Comparison of ENCODE assay signal across 8 cellular contexts in genomic region chr7:65020978-65021377, GRCh38. TPM values are rescaled to one million over a fixed set of nuclear protein-coding genes. Genes with fewer than 3 reads are reported as not detected.
DNase-seq lines count a peak whose midpoint lies in the region; ATAC-seq, FAIRE-seq and TF ChIP-seq lines count a peak whose summit lies in the region.
"Not testable (repeated sequence)": the region's sequence is repeated elsewhere in the genome, so short reads cannot be mapped to it uniquely, and the experiment has no call there.

No MANE protein-coding gene starts in this region.

- not testable (repeated sequence) for H2AK5ac ChIP-seq in IMR-90 (ENCODE audit: low read depth, low read length)

- in situ Hi-C loops in IMR-90 (cut with MboI; ENCODE audit: low sequenced_read_pairs); HepG2 (cut with HindIII; ENCODE audit: extremely low pct_ligation_motif_present, low pct_unique_long_range_greater_than_20kb): not testable (repeated sequence)

- not testable (repeated sequence) for H3K9ac ChIP-seq in IMR-90 (ENCODE audit: low read depth, low read length); HepG2 (ENCODE audit: insufficient read depth, low read depth, low read length)

- not testable (repeated sequence) for H3K79me1 ChIP-seq in IMR-90 (ENCODE audit: low read depth in 1 of 2, low read length in 2 of 2)

- not testable (repeated sequence) for H3K4me3 Mint-ChIP-seq in Caco-2 (ENCODE audit: unreplicated experiment)

- not testable (repeated sequence) for H3K4me1 Mint-ChIP-seq in Caco-2 (ENCODE audit: low read depth, unreplicated experiment)

- dilution Hi-C loops in IMR-90 (cut with HindIII; ENCODE audit: low sequenced_read_pairs, unreplicated experiment): not testable (repeated sequence)

- not testable (repeated sequence) for H4K8ac ChIP-seq in IMR-90 (ENCODE audit: low read depth in 2 of 2, low read length in 2 of 2)

- H3K27ac ChIP-seq in IMR-90 (ENCODE audit: insufficient read depth, low read length); adrenal gland; HepG2 (ENCODE audit: extremely low read length, insufficient read depth, low read length); lower lobe of right lung: not testable (repeated sequence)
- peak overlapping the region in 1 of 4 donors; percentile 9 for H3K27ac ChIP-seq in upper lobe of left lung

- H3K4me1 ChIP-seq in Caco-2; IMR-90 (ENCODE audit: control insufficient read depth, insufficient read depth, low read length); adrenal gland (replicated peaks in 1 of 2); lower lobe of right lung; upper lobe of left lung: not testable (repeated sequence)
- H3K4me1 ChIP-seq in HepG2 (ENCODE audit: insufficient read depth, low read length): peaks cover 13% of the 10 kb centered on the region; the same call in 1 of the 2 replicates

- H3K9me1 ChIP-seq in IMR-90 (ENCODE audit: insufficient read depth, low read length): not testable (repeated sequence)

- H3K79me2 ChIP-seq in HepG2 (ENCODE audit: insufficient read depth, low read length): not testable (repeated sequence)

- CTCF ChIA-PET in Caco-2 (lab: Charles Lee); IMR-90 (lab: Yijun Ruan, JAX); HepG2 (lab: Yijun Ruan, JAX; ENCODE audit: low intra/inter-chr PET ratio, low total read pairs): not testable (repeated sequence)

- not testable (repeated sequence) for H2BK20ac ChIP-seq in IMR-90 (ENCODE audit: low read depth, low read length)

- TF ChIP-seq EP300 in HepG2 (IDR thresholded peaks at IDR 0.05; ENCODE audit: low read depth in 2 of 2, low read length in 2 of 2); HepG2 (CRISPR knock-in tag; IDR thresholded peaks at IDR 0.05; ENCODE audit: borderline replicate concordance); upper lobe of left lung (IDR thresholded peaks at IDR 0.05): not testable (repeated sequence)

- not testable (repeated sequence) for H2BK120ac ChIP-seq in IMR-90 (ENCODE audit: low read depth, low read length)

- not testable (repeated sequence) for H3K56ac ChIP-seq in IMR-90 (ENCODE audit: extremely low read depth, insufficient read depth, low read length)

- peak; percentile 89 for FAIRE-seq in HepG2 (lab: Jason Lieb, UNC)

- H3K9me3 ChIP-seq in Caco-2; IMR-90 (ENCODE audit: control insufficient read depth, insufficient read depth, low read length); adrenal gland (replicated peaks in 1 of 3); HepG2 (ENCODE audit: low read length); lower lobe of right lung; upper lobe of left lung: not testable (repeated sequence)

- H2AK9ac ChIP-seq in IMR-90 (replicated peaks; ENCODE audit: low read depth, low read length, poor library complexity): not testable (repeated sequence)

- not testable (repeated sequence) for H3K4me2 ChIP-seq in IMR-90 (ENCODE audit: low read depth, low read length); HepG2 (ENCODE audit: low read depth, low read length)

- H3K27me3 Mint-ChIP-seq in Caco-2 (ENCODE audit: insufficient read depth, unreplicated experiment): not testable (repeated sequence)

- not testable (repeated sequence) for H3K4me3 ChIP-seq in Caco-2 (ENCODE audit: low read depth, low read length); IMR-90 (ENCODE audit: insufficient read depth, low read depth, low read length); adrenal gland; HepG2 (replicated peaks in 1 of 3; ENCODE audit: insufficient read depth in 1 of 3, low read depth in 2 of 3, low read length in 3 of 3); lower lobe of right lung; upper lobe of left lung

- DNase-seq in Caco-2 (peak; percentile 25 to 43), adrenal gland (peak in 6 of 7 donors; percentile 52 to 79 (median 64)), Right ventricle myocardium superior (peak; percentile 61), lower lobe of right lung (peak; percentile 83), upper lobe of left lung (peak in 1 of 2 donors; percentile 79)
- not testable (repeated sequence) for DNase-seq in IMR-90; HepG2 (ENCODE audit: low spot score); sciatic nerve (ENCODE audit: low spot score)

- not testable (repeated sequence) for H4K5ac ChIP-seq in IMR-90 (ENCODE audit: low read depth, low read length)

- BruUV-seq in Caco-2 (replicated peaks; lab: Mats Ljungman, UMichigan); IMR-90 (replicated peaks; lab: Mats Ljungman, UMichigan); HepG2 (replicated peaks; lab: Mats Ljungman, UMichigan): not testable (repeated sequence)

- ATAC-seq in IMR-90 (ENCODE audit: low read depth) (peak; percentile 42; the same call in 1 of the 2 replicates), HepG2 (peak; percentile 61), lower lobe of right lung (peak; percentile 93), sciatic nerve (peak; percentile 42), upper lobe of left lung (ENCODE audit: low FRiP score in 2 of 2) (peak; percentile 53 to 83)
- ATAC-seq in Right ventricle myocardium superior (ENCODE audit: poor library complexity): not testable (repeated sequence)

- H3K14ac ChIP-seq in IMR-90 (replicated peaks; ENCODE audit: low read depth, low read length): not testable (repeated sequence)

- not testable (repeated sequence) for H3K27ac Mint-ChIP-seq in Caco-2 (ENCODE audit: unreplicated experiment)

- no CpG with 5 or more reads among the region's 3 CpGs for WGBS in IMR-90 (ENCODE audit: extremely low coverage in 2 of 2, insufficient read length in 1 of 2), 2 experiments
- 82 to 94% (median 89%) methylated on average over 2 of the region's 3 CpGs; no CpG with 5 or more reads in 1 of the 4 donors for WGBS in adrenal gland, 4 donors
- WGBS in HepG2 (ENCODE audit: low lambda C conversion rate): 7% methylated on average over 2 of the region's 3 CpGs
- WGBS in upper lobe of left lung, 2 donors: 56 to 85% methylated on average over 2 of the region's 3 CpGs

- not testable (repeated sequence) for TF ChIP-seq CTCF in Caco-2 (IDR thresholded peaks at IDR 0.05; ENCODE audit: insufficient read depth in 1 of 2, low read depth in 1 of 2, low read length in 1 of 2, severe bottlenecking in 1 of 2, unreplicated experiment in 1 of 2); IMR-90 (conservative IDR thresholded peaks at IDR 0.05; ENCODE audit: low read depth, low read length); adrenal gland (IDR thresholded peaks at IDR 0.05); HepG2 (CRISPR knock-in tag; IDR thresholded peaks at IDR 0.05); lower lobe of right lung (IDR thresholded peaks at IDR 0.05); upper lobe of left lung (IDR thresholded peaks at IDR 0.05)

- not testable (repeated sequence) for H2BK5ac ChIP-seq in IMR-90 (ENCODE audit: low read depth, low read length, poor library complexity, severe bottlenecking)

- H3K27me3 ChIP-seq in Caco-2 (replicated peaks; ENCODE audit: control insufficient read depth, insufficient read depth, low read length); IMR-90 (ENCODE audit: control insufficient read depth, insufficient read depth, low read length); adrenal gland; HepG2 (ENCODE audit: control insufficient read depth in 1 of 2, insufficient read depth in 2 of 2, low read length in 2 of 2); lower lobe of right lung (ENCODE audit: low read depth); upper lobe of left lung: not testable (repeated sequence)

- not testable (repeated sequence) for H3K23ac ChIP-seq in IMR-90 (ENCODE audit: low read depth, low read length)

- not testable (repeated sequence) for TF ChIP-seq POLR2A in IMR-90 (IDR thresholded peaks at IDR 0.05; ENCODE audit: low read depth, low read length); adrenal gland (IDR thresholded peaks at IDR 0.05); HepG2 (IDR thresholded peaks at IDR 0.05; ENCODE audit: insufficient read depth in 1 of 2, low read depth in 2 of 2, low read length in 2 of 2); upper lobe of left lung (IDR thresholded peaks at IDR 0.05)

- H3K18ac ChIP-seq in IMR-90 (ENCODE audit: low read depth, low read length): not testable (repeated sequence)

- not testable (repeated sequence) for H4K91ac ChIP-seq in IMR-90 (ENCODE audit: insufficient read depth, low read depth, low read length)

- H3K9me3 Mint-ChIP-seq in Caco-2 (ENCODE audit: unreplicated experiment): not testable (repeated sequence)

- H3K36me3 ChIP-seq in Caco-2 (ENCODE audit: control insufficient read depth, insufficient read depth, low read length); IMR-90 (ENCODE audit: control insufficient read depth, insufficient read depth, low read length); adrenal gland (replicated peaks in 1 of 2); HepG2 (replicated peaks in 1 of 2; ENCODE audit: control insufficient read depth in 1 of 2, insufficient read depth in 2 of 2, low read length in 2 of 2); lower lobe of right lung; upper lobe of left lung: not testable (repeated sequence)

- not testable (repeated sequence) for H4K20me1 ChIP-seq in IMR-90 (ENCODE audit: insufficient read depth, low read length); HepG2 (ENCODE audit: insufficient read depth, low read length)

- TF ChIP-seq RAD21 in IMR-90 (IDR thresholded peaks at IDR 0.05; ENCODE audit: low read length); HepG2 (CRISPR knock-in tag; IDR thresholded peaks at IDR 0.05): not testable (repeated sequence)

- not testable (repeated sequence) for H2BK15ac ChIP-seq in IMR-90 (ENCODE audit: low read depth, low read length)

- intact Hi-C loops in Caco-2 (cut with micrococcal nuclease; ENCODE audit: unreplicated experiment); IMR-90 (cut with micrococcal nuclease); adrenal gland (cut with DNase I); Right ventricle myocardium superior (cut with DNase I); HepG2 (cut with micrococcal nuclease; ENCODE audit: unreplicated experiment); lower lobe of right lung (cut with DNase I); sciatic nerve (cut with DNase I): not testable (repeated sequence)

- H3K4ac ChIP-seq in IMR-90 (ENCODE audit: low read depth, low read length): not testable (repeated sequence)

- POLR2A ChIA-PET in Caco-2 (lab: Charles Lee); IMR-90 (lab: Charles Lee; ENCODE audit: unreplicated experiment): not testable (repeated sequence)
- POLR2A ChIA-PET in HepG2 (lab: Yijun Ruan, JAX): interaction anchor here (1.0 to 2.5 kb wide), 6 partner anchors 14 to 21 kb away, joined by 3 to 21 read pairs (median 6); partner anchors contain the start of gene ERV3-1

- not testable (repeated sequence) for H3K36me3 Mint-ChIP-seq in Caco-2 (ENCODE audit: insufficient read depth, unreplicated experiment)

- not testable (repeated sequence) for H2AFZ ChIP-seq in IMR-90 (replicated peaks; ENCODE audit: low read length, poor library complexity); HepG2 (ENCODE audit: low read length)

RNA-seq across cellular contexts. Expression of gene ERV3-1, which starts 14.5 kb away (rescaled TPM):
- total RNA-seq in Caco-2 (2022) (10.9 and 13.5 TPM in 2 replicates), IMR-90 (2012; rRNA removed) (8.6 and 11.8 TPM in 2 replicates), adrenal gland (100 to 1,000 TPM in 2 of 8 donors, 10 to 100 TPM in 6; 37.6 to 180 (median 68.5) TPM), Right ventricle myocardium superior (6.3 TPM), HepG2 (2016; rRNA removed; fragmentation: Illumina TruSeq; extraction: Trizol) (12.0 and 20.4 TPM in 2 replicates), lower lobe of right lung (32.0 TPM), sciatic nerve (26.8 TPM), upper lobe of left lung (10 to 100 TPM; 17.9 to 38.8 (median 25.3) TPM)
- polyA plus RNA-seq in IMR-90 (2012; rRNA removed) (6.1 and 7.0 TPM in 2 replicates), adrenal gland (10 to 100 TPM in 2 of 3 donors, 1 to 10 TPM in 1; 9.6 to 67.7 (median 18.6) TPM), HepG2 (2011; rRNA removed) (86.3 and 91.5 TPM in 2 replicates)
- 0.73 and 1.4 TPM in 2 replicates for polyA plus RNA-seq in IMR-90 (2012; cell fraction: cytosol; rRNA removed)
- polyA plus RNA-seq in IMR-90 (2012; cell fraction: nucleus; rRNA removed; ENCODE audit: low replicate concordance): 9.1 and 64.9 TPM in 2 replicates
- total RNA-seq in HepG2 (2016; cell fraction: cytosol; rRNA removed; fragmentation: Illumina TruSeq; extraction: Trizol; ENCODE audit: low read depth): 4.2 and 5.2 TPM in 2 replicates
- 11.8 and 20.6 TPM in 2 replicates for total RNA-seq in HepG2 (2016; cell fraction: insoluble cytoplasmic fraction; rRNA removed; fragmentation: Illumina TruSeq; extraction: Trizol)
- total RNA-seq in HepG2 (2016; cell fraction: membrane; rRNA removed; fragmentation: Illumina TruSeq; extraction: Trizol): 10.8 and 11.0 TPM in 2 replicates
- 43.8 and 47.3 TPM in 2 replicates for total RNA-seq in HepG2 (2016; cell fraction: nucleus; rRNA removed; fragmentation: Illumina TruSeq; extraction: Trizol)
- 34.9 and 51.4 TPM in 2 replicates for polyA plus RNA-seq in HepG2 (2011; cell fraction: cytosol; rRNA removed)
- polyA plus RNA-seq in HepG2 (2011; cell fraction: nucleus; rRNA removed): 133 and 172 TPM in 2 replicates
- polyA plus RNA-seq in HepG2 (2012): 61.3 and 79.8 TPM in 2 replicates
- 4.3 and 5.7 TPM in 2 replicates for polyA plus RNA-seq in HepG2 (2016; cell fraction: cytosol; fragmentation: Illumina TruSeq; extraction: Trizol; ENCODE audit: low read depth)
- polyA plus RNA-seq in HepG2 (2016; cell fraction: insoluble cytoplasmic fraction; fragmentation: Illumina TruSeq; extraction: Trizol; ENCODE audit: low read depth): 11.4 and 12.5 TPM in 2 replicates
- polyA plus RNA-seq in HepG2 (2016; cell fraction: membrane; fragmentation: Illumina TruSeq; extraction: Trizol; ENCODE audit: low read depth): 5.7 and 11.4 TPM in 2 replicates
- polyA plus RNA-seq in HepG2 (2016; cell fraction: nucleus; fragmentation: Illumina TruSeq; extraction: Trizol; ENCODE audit: insufficient read depth, low read depth): 43.2 and 50.3 TPM in 2 replicates
- polyA minus RNA-seq in HepG2 (2011; rRNA and poly(A)+ RNA removed; ENCODE audit: low replicate concordance): 3.1 and 62.8 TPM in 2 replicates
- polyA minus RNA-seq in HepG2 (2011; cell fraction: cytosol; rRNA and poly(A)+ RNA removed): 25.1 and 31.4 TPM in 2 replicates
- 275 and 346 TPM in 2 replicates for polyA minus RNA-seq in HepG2 (2011; cell fraction: nucleus; rRNA and poly(A)+ RNA removed)

RNA-seq across cellular contexts. Expression of gene ZNF117, which starts 30.1 kb away (rescaled TPM):
- total RNA-seq in Caco-2 (2022) (5.8 and 7.2 TPM in 2 replicates), IMR-90 (2012; rRNA removed) (2.9 and 4.4 TPM in 2 replicates), adrenal gland (10 to 100 TPM; 12.0 to 75.5 (median 39.9) TPM), Right ventricle myocardium superior (2.3 TPM), HepG2 (2016; rRNA removed; fragmentation: Illumina TruSeq; extraction: Trizol) (3.9 and 6.6 TPM in 2 replicates), lower lobe of right lung (22.0 TPM), sciatic nerve (24.4 TPM), upper lobe of left lung (10 to 100 TPM in 4 of 6 donors, 1 to 10 TPM in 2; 9.4 to 34.4 (median 10.4) TPM)
- polyA plus RNA-seq in IMR-90 (2012; rRNA removed) (2.5 and 4.0 TPM in 2 replicates), adrenal gland (10 to 100 TPM; 23.6 to 60.5 (median 29.9) TPM), HepG2 (2011; rRNA removed) (20.0 and 20.4 TPM in 2 replicates)
- polyA plus RNA-seq in IMR-90 (2012; cell fraction: cytosol; rRNA removed): 0.11 TPM in 2 replicates
- polyA plus RNA-seq in IMR-90 (2012; cell fraction: nucleus; rRNA removed; ENCODE audit: low replicate concordance): 1.4 and 26.9 TPM in 2 replicates
- 0.18 and 0.51 TPM in 2 replicates for total RNA-seq in HepG2 (2016; cell fraction: cytosol; rRNA removed; fragmentation: Illumina TruSeq; extraction: Trizol; ENCODE audit: low read depth)
- 4.1 and 5.5 TPM in 2 replicates for total RNA-seq in HepG2 (2016; cell fraction: insoluble cytoplasmic fraction; rRNA removed; fragmentation: Illumina TruSeq; extraction: Trizol)
- total RNA-seq in HepG2 (2016; cell fraction: membrane; rRNA removed; fragmentation: Illumina TruSeq; extraction: Trizol): 0.86 and 1.3 TPM in 2 replicates
- total RNA-seq in HepG2 (2016; cell fraction: nucleus; rRNA removed; fragmentation: Illumina TruSeq; extraction: Trizol): 17.8 and 18.6 TPM in 2 replicates
- 2.5 and 4.6 TPM in 2 replicates for polyA plus RNA-seq in HepG2 (2011; cell fraction: cytosol; rRNA removed)
- polyA plus RNA-seq in HepG2 (2011; cell fraction: nucleus; rRNA removed): 32.2 and 47.0 TPM in 2 replicates
- 11.3 and 17.9 TPM in 2 replicates for polyA plus RNA-seq in HepG2 (2012)
- 0.15 and 0.19 TPM in 2 replicates for polyA plus RNA-seq in HepG2 (2016; cell fraction: cytosol; fragmentation: Illumina TruSeq; extraction: Trizol; ENCODE audit: low read depth)
- polyA plus RNA-seq in HepG2 (2016; cell fraction: insoluble cytoplasmic fraction; fragmentation: Illumina TruSeq; extraction: Trizol; ENCODE audit: low read depth): 2.3 and 2.9 TPM in 2 replicates
- 0.51 and 0.56 TPM in 2 replicates for polyA plus RNA-seq in HepG2 (2016; cell fraction: membrane; fragmentation: Illumina TruSeq; extraction: Trizol; ENCODE audit: low read depth)
- 38.6 and 39.6 TPM in 2 replicates for polyA plus RNA-seq in HepG2 (2016; cell fraction: nucleus; fragmentation: Illumina TruSeq; extraction: Trizol; ENCODE audit: insufficient read depth, low read depth)
- 0.14 and 9.5 TPM in 2 replicates for polyA minus RNA-seq in HepG2 (2011; rRNA and poly(A)+ RNA removed; ENCODE audit: low replicate concordance)
- 7.1 and 8.9 TPM in 2 replicates for polyA minus RNA-seq in HepG2 (2011; cell fraction: cytosol; rRNA and poly(A)+ RNA removed)
- polyA minus RNA-seq in HepG2 (2011; cell fraction: nucleus; rRNA and poly(A)+ RNA removed): 175 and 179 TPM in 2 replicates
